In the genomic region with DNA sequence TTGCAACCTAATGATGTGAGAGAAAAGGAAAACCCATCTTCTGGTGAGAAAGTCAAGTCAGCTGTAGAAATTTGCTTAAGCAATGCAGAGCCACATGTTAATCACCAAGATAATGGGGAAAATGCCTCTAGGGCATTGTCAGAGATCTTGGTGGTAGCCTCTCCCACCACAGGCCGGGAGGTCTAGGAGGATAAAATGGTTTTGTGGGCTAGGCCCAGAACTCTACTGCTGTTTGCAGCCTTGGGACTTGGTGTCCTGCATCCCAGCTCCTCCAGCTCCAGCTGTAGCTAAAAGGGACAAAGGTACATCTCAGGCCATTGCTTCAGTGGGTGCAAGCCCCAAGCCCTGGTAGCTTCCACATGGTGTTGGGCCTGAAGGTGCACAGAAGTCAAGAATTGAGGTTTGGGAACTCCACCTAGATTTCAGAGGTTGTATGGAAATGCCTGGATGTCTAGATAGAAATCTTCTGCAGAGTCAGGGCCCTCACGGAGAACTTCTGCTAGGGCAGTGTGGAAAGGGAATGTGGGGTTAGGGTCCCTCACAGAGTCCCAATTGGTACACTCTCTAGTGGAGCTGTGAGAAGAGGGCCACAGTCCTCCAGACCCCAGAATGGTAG, we compare ENCODE assay signal across 29 cellular contexts.
"Had no signal": no experiment of that assay in that cellular context is flagged by ENCODE, and none has a peak within 500 bp of the region (broad histone marks: within the 10 kb centered on the region; RNA-seq: fewer than 3 reads in every experiment).

No MANE protein-coding gene starts in this region.

- ATAC-seq: activated naive CD4-positive, alpha-beta T cell treated with anti-CD3 and anti-CD28 coated beads, Interleukin-2, amount 50 U/mL, for 72 hours; activated T-cell treated with anti-CD3 and anti-CD28 coated beads, Interleukin-2, amount 50 U/mL, for 72 hours; esophagus mucosa; WTC11 had no signal

- H3K4me1 Mint-ChIP-seq: activated CD4-positive, alpha-beta memory T cell treated with anti-CD3 and anti-CD28 coated beads, Interleukin-2, amount 10 ng/mL, durations not matched to agents 7 days and 5 days; activated CD4-positive, alpha-beta T cell treated with anti-CD3 and anti-CD28 coated beads, Interleukin-2, amount 10 ng/mL, durations not matched to agents 7 days and 5 days; activated naive CD4-positive, alpha-beta T cell treated with anti-CD3 and anti-CD28 coated beads, Interleukin-2, amount 10 ng/mL, durations not matched to agents 7 days and 5 days; activated naive CD8-positive, alpha-beta T cell treated with anti-CD3 and anti-CD28 coated beads, Interleukin-2, amount 10 ng/mL, durations not matched to agents 7 days and 5 days; brain; WTC11 had no signal

- H3K4me3 ChIP-seq: ascending aorta, breast epithelium, cardiac muscle cell, colonic mucosa had no signal

- DNase-seq: activated CD4-positive, alpha-beta memory T cell treated with anti-CD3 and anti-CD28 coated beads, Interleukin-2, amount 10 ng/mL, durations not matched to agents 7 days and 5 days; activated CD4-positive, alpha-beta T cell treated with anti-CD3 and anti-CD28 coated beads for 1 hour; activated CD4-positive, alpha-beta T cell treated with anti-CD3 and anti-CD28 coated beads for 4 hours; activated CD4-positive, alpha-beta T cell treated with anti-CD3 and anti-CD28 coated beads, Interleukin-2, amount 10 ng/mL, durations not matched to agents 7 days and 5 days; activated CD4-positive, alpha-beta T cell treated with anti-CD3 and anti-CD28 coated beads, Interleukin-2, amount 50 U/mL, for 4 hours; activated CD8-positive, alpha-beta memory T cell treated with anti-CD3 and anti-CD28 coated beads, Interleukin-2, amount 50 U/mL, for 48 hours; activated gamma-delta T cell; activated naive CD4-positive, alpha-beta T cell; activated naive CD4-positive, alpha-beta T cell treated with anti-CD3 and anti-CD28 coated beads, Interleukin-2, amount 10 ng/mL, durations not matched to agents 7 days and 5 days; activated naive CD8-positive, alpha-beta T cell treated with anti-CD3 and anti-CD28 coated beads, Interleukin-2, amount 10 ng/mL, durations not matched to agents 7 days and 5 days; activated T-cell treated with anti-CD3 and anti-CD28 coated beads for 4 hours; activated T-cell treated with anti-CD3 and anti-CD28 coated beads, Interleukin-2, amount 50 U/mL, for 24 hours; activated T-cell treated with anti-CD3 and anti-CD28 coated beads, Interleukin-2, amount 50 U/mL, for 72 hours; central memory CD4-positive, alpha-beta T cell; cerebellar nuclear complex; colonic mucosa; effector CD8-positive, alpha-beta T cell; foreskin fibroblast; head of caudate nucleus; T-helper 2 cell had no signal

- H3K27ac ChIP-seq: ascending aorta, breast epithelium, cardiac muscle cell, colonic mucosa, VCaP had no signal

- H3K4me3 Mint-ChIP-seq: activated CD4-positive, alpha-beta memory T cell treated with anti-CD3 and anti-CD28 coated beads, Interleukin-2, amount 10 ng/mL, durations not matched to agents 7 days and 5 days; activated CD4-positive, alpha-beta T cell treated with anti-CD3 and anti-CD28 coated beads, Interleukin-2, amount 10 ng/mL, durations not matched to agents 7 days and 5 days; activated naive CD4-positive, alpha-beta T cell treated with anti-CD3 and anti-CD28 coated beads, Interleukin-2, amount 10 ng/mL, durations not matched to agents 7 days and 5 days; activated naive CD8-positive, alpha-beta T cell treated with anti-CD3 and anti-CD28 coated beads, Interleukin-2, amount 10 ng/mL, durations not matched to agents 7 days and 5 days; activated T-cell treated with anti-CD3 and anti-CD28 coated beads, Interleukin-2, amount 50 U/mL, for 24 hours; activated T-cell treated with anti-CD3 and anti-CD28 coated beads, Interleukin-2, amount 50 U/mL, for 72 hours; brain; WTC11 had no signal

- H3K36me3 ChIP-seq: ascending aorta, breast epithelium, cardiac muscle cell, colonic mucosa had no signal

- H3K4me1 ChIP-seq: ascending aorta, breast epithelium, colonic mucosa had no signal

- FAIRE-seq: frontal cortex had no signal

- H3K9me3 ChIP-seq: ascending aorta, colonic mucosa had no signal

- H3K27me3 ChIP-seq: ascending aorta, breast epithelium, cardiac muscle cell, colonic mucosa had no signal

- H3K27me3 Mint-ChIP-seq: activated CD4-positive, alpha-beta memory T cell treated with anti-CD3 and anti-CD28 coated beads, Interleukin-2, amount 10 ng/mL, durations not matched to agents 7 days and 5 days; activated CD4-positive, alpha-beta T cell treated with anti-CD3 and anti-CD28 coated beads, Interleukin-2, amount 10 ng/mL, durations not matched to agents 7 days and 5 days; activated naive CD4-positive, alpha-beta T cell treated with anti-CD3 and anti-CD28 coated beads, Interleukin-2, amount 10 ng/mL, durations not matched to agents 7 days and 5 days; activated naive CD8-positive, alpha-beta T cell treated with anti-CD3 and anti-CD28 coated beads, Interleukin-2, amount 10 ng/mL, durations not matched to agents 7 days and 5 days; activated T-cell treated with anti-CD3 and anti-CD28 coated beads, Interleukin-2, amount 50 U/mL, for 24 hours had no signal

- H3K36me3 Mint-ChIP-seq: activated naive CD4-positive, alpha-beta T cell treated with anti-CD3 and anti-CD28 coated beads, Interleukin-2, amount 10 ng/mL, durations not matched to agents 7 days and 5 days; activated naive CD8-positive, alpha-beta T cell treated with anti-CD3 and anti-CD28 coated beads, Interleukin-2, amount 10 ng/mL, durations not matched to agents 7 days and 5 days had no signal

- H3K27ac Mint-ChIP-seq: activated CD4-positive, alpha-beta memory T cell treated with anti-CD3 and anti-CD28 coated beads, Interleukin-2, amount 10 ng/mL, durations not matched to agents 7 days and 5 days; activated CD4-positive, alpha-beta T cell treated with anti-CD3 and anti-CD28 coated beads, Interleukin-2, amount 10 ng/mL, durations not matched to agents 7 days and 5 days; activated naive CD4-positive, alpha-beta T cell treated with anti-CD3 and anti-CD28 coated beads, Interleukin-2, amount 10 ng/mL, durations not matched to agents 7 days and 5 days; activated naive CD4-positive, alpha-beta T cell treated with anti-CD3 and anti-CD28 coated beads, Interleukin-2, amount 50 U/mL, for 72 hours; activated naive CD8-positive, alpha-beta T cell treated with anti-CD3 and anti-CD28 coated beads, Interleukin-2, amount 10 ng/mL, durations not matched to agents 7 days and 5 days; activated T-cell treated with anti-CD3 and anti-CD28 coated beads, Interleukin-2, amount 50 U/mL, for 24 hours; activated T-cell treated with anti-CD3 and anti-CD28 coated beads, Interleukin-2, amount 50 U/mL, for 72 hours; brain; WTC11 had no signal
